Comparison of ENCODE assay signal across 26 cellular contexts in the genomic region with DNA sequence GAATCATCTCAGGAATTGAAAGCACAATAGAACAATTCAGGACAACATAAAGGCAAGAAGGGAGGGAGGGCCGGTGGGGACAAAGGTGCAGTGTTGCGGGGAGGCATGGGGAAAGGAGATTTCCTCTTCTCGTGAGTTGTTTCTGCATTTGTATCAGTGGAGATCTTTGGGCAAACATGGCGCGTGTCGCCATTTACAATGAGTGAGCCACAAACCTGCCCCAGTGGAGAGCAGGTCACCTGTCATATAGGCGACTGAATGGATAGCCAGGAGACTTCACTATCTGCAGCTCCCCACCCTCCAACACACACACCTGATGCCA.
"Had no signal": no experiment of that assay in that cellular context is flagged by ENCODE, and none has a peak within 500 bp of the region (broad histone marks: within the 10 kb centered on the region; RNA-seq: fewer than 3 reads in every experiment).

No MANE protein-coding gene starts in this region.

- H3K9ac ChIP-seq: neural progenitor cell had no signal

- DNase-seq: activated B cell treated with CpG ODN at 0.5 μM for 24 hours; activated CD4-positive, alpha-beta T cell treated with anti-CD3 and anti-CD28 coated beads, Interleukin-2, amount 50 U/mL, for 1 hour; activated CD8-positive, alpha-beta memory T cell treated with anti-CD3 and anti-CD28 coated beads, Interleukin-2, amount 10 ng/mL, durations not matched to agents 7 days and 5 days; activated CD8-positive, alpha-beta T cell treated with anti-CD3 and anti-CD28 coated beads, Interleukin-2, amount 10 ng/mL, durations not matched to agents 7 days and 5 days; activated naive CD8-positive, alpha-beta T cell treated with anti-CD3 and anti-CD28 coated beads, Interleukin-2, amount 50 U/mL, for 24 hours; activated T-cell treated with anti-CD3 and anti-CD28 coated beads, Interleukin-2, amount 50 U/mL, for 48 hours; cerebellar nuclear complex; dorsolateral prefrontal cortex; effector memory CD4-positive, alpha-beta T cell; head of caudate nucleus; hippocampal formation; left cardiac atrium; natural killer cell; occipital lobe; spleen; stimulated activated naive CD4-positive, alpha-beta T cell treated with Interleukin-2 at 50 U/mL for 16 hours; T-cell had no signal

- H3K4me3 Mint-ChIP-seq: activated B cell treated with CpG ODN at 0.5 μM for 24 hours; activated CD8-positive, alpha-beta memory T cell treated with anti-CD3 and anti-CD28 coated beads, Interleukin-2, amount 10 ng/mL, durations not matched to agents 7 days and 5 days; activated CD8-positive, alpha-beta T cell treated with anti-CD3 and anti-CD28 coated beads, Interleukin-2, amount 10 ng/mL, durations not matched to agents 7 days and 5 days; activated naive CD4-positive, alpha-beta T cell treated with anti-CD3 and anti-CD28 coated beads, Interleukin-2, amount 50 U/mL, for 24 hours; activated naive CD8-positive, alpha-beta T cell treated with anti-CD3 and anti-CD28 coated beads, Interleukin-2, amount 50 U/mL, for 24 hours; natural killer cell; neural progenitor cell; T-cell; T-helper 2 cell treated with Interferon-gamma antibody and Interleukin-4, amounts not matched to agents 5 μg/mL and 100 μg/mL, for 36 hours had no signal

- H3K9me3 ChIP-seq: right atrium auricular region, tibial nerve had no signal

- H3K36me3 Mint-ChIP-seq: activated CD8-positive, alpha-beta memory T cell treated with anti-CD3 and anti-CD28 coated beads, Interleukin-2, amount 10 ng/mL, durations not matched to agents 7 days and 5 days; activated naive CD4-positive, alpha-beta T cell treated with anti-CD3 and anti-CD28 coated beads, Interleukin-2, amount 50 U/mL, for 24 hours; natural killer cell; neural progenitor cell; T-cell had no signal

- H3K4me1 Mint-ChIP-seq: activated B cell treated with CpG ODN at 0.5 μM for 24 hours; activated CD8-positive, alpha-beta memory T cell treated with anti-CD3 and anti-CD28 coated beads, Interleukin-2, amount 10 ng/mL, durations not matched to agents 7 days and 5 days; natural killer cell had no signal

- H3K27ac Mint-ChIP-seq: activated B cell treated with CpG ODN at 0.5 μM for 24 hours; activated CD8-positive, alpha-beta memory T cell treated with anti-CD3 and anti-CD28 coated beads, Interleukin-2, amount 10 ng/mL, durations not matched to agents 7 days and 5 days; activated CD8-positive, alpha-beta T cell treated with anti-CD3 and anti-CD28 coated beads, Interleukin-2, amount 10 ng/mL, durations not matched to agents 7 days and 5 days; activated naive CD4-positive, alpha-beta T cell treated with anti-CD3 and anti-CD28 coated beads, Interleukin-2, amount 50 U/mL, for 24 hours; activated naive CD8-positive, alpha-beta T cell treated with anti-CD3 and anti-CD28 coated beads, Interleukin-2, amount 50 U/mL, for 24 hours; activated T-helper 2 cell treated with anti-CD3 and anti-CD28 coated beads, Interferon-gamma antibody, Interleukin-2, Interleukin-4, amounts not matched to agents 10 μg/mL and 5 μg/mL and 100 μg/mL, durations not matched to agents 14 hours and 24 hours and 36 hours; natural killer cell; T-cell; T-helper 2 cell treated with Interferon-gamma antibody and Interleukin-4, amounts not matched to agents 5 μg/mL and 100 μg/mL, for 36 hours had no signal

- H3K27ac ChIP-seq: cardiac muscle cell, coronary artery, dorsolateral prefrontal cortex, neural progenitor cell, right atrium auricular region, spleen had no signal

- H3K27me3 ChIP-seq: cardiac muscle cell, neural progenitor cell, right atrium auricular region, tibial nerve had no signal

- ATAC-seq: activated CD8-positive, alpha-beta memory T cell treated with anti-CD3 and anti-CD28 coated beads, Interleukin-2, amount 10 ng/mL, durations not matched to agents 7 days and 5 days; activated CD8-positive, alpha-beta T cell treated with anti-CD3 and anti-CD28 coated beads, Interleukin-2, amount 10 ng/mL, durations not matched to agents 7 days and 5 days; activated naive CD8-positive, alpha-beta T cell treated with anti-CD3 and anti-CD28 coated beads, Interleukin-2, amount 50 U/mL, for 24 hours; left cardiac atrium; natural killer cell; T-cell had no signal

- H3K4me2 ChIP-seq: neural progenitor cell had no signal

- H3K4me1 ChIP-seq: neural progenitor cell, right atrium auricular region, tibial nerve had no signal

- H2AFZ ChIP-seq: neural progenitor cell had no signal

- H3K36me3 ChIP-seq: cardiac muscle cell, neural progenitor cell, right atrium auricular region, spleen, tibial nerve had no signal

- H3K4me3 ChIP-seq: cardiac muscle cell, coronary artery, dorsolateral prefrontal cortex, neural progenitor cell, right atrium auricular region, spleen, tibial nerve had no signal

- FAIRE-seq: keratinocyte had no signal

- H3K9me3 Mint-ChIP-seq: activated B cell treated with CpG ODN at 0.5 μM for 24 hours; activated naive CD4-positive, alpha-beta T cell treated with anti-CD3 and anti-CD28 coated beads, Interleukin-2, amount 50 U/mL, for 24 hours; natural killer cell had no signal
